ENCODE assay signal across 27 cellular contexts in the genomic region with DNA sequence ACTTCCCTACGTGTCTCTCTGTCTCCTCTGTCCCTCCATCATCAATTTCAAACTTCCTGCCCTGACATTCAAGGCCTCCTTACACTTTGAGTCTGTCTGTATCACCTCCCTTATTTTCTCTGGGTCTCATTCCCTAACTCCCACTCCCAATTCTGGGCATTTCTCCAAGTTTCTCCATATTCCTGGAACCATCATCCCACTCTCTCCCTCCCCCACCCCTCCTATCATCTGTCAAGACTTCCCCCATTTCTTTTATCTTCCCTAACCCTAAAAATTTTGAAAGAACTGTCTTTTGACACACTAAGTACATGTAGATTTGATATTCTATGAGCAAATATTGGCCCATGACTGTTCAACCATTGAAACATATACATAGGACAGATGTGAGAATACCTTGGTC.
"Had no signal": no experiment of that assay in that cellular context is flagged by ENCODE, and none has a peak within 500 bp of the region (broad histone marks: within the 10 kb centered on the region; RNA-seq: fewer than 3 reads in every experiment).

No MANE protein-coding gene starts in this region.

- H3K4me3 ChIP-seq: MG63, Peyer's patch, SJCRH30 had no signal

- H3K27ac ChIP-seq: Peyer's patch, RWPE1, SJCRH30, VCaP had no signal

- H3K9me3 ChIP-seq: MG63, Peyer's patch, SJCRH30, SK-N-SH had no signal

- H3K36me3 ChIP-seq: MG63, Peyer's patch, SJCRH30 had no signal

- H3K4me1 ChIP-seq: Peyer's patch, SJCRH30 had no signal

- H3K27me3 ChIP-seq: MG63, Peyer's patch had no signal

- DNase-seq: activated CD4-positive, alpha-beta memory T cell treated with anti-CD3 and anti-CD28 coated beads, Interleukin-2, amount 10 ng/mL, durations not matched to agents 7 days and 5 days; activated CD4-positive, alpha-beta T cell treated with anti-CD3 and anti-CD28 coated beads, Interleukin-2, amount 10 ng/mL, durations not matched to agents 7 days and 5 days; activated CD4-positive, CD25-positive, alpha-beta regulatory T cell; activated CD8-positive, alpha-beta memory T cell treated with anti-CD3 and anti-CD28 coated beads, Interleukin-2, amount 50 U/mL, for 4 hours; activated gamma-delta T cell treated with Interleukin-2 at 50 U/mL for 16 hours; activated naive CD4-positive, alpha-beta T cell treated with anti-CD3 and anti-CD28 coated beads, Interleukin-2, amount 10 ng/mL, durations not matched to agents 7 days and 5 days; activated naive CD8-positive, alpha-beta T cell treated with anti-CD3 and anti-CD28 coated beads for 36 hours; activated T-cell treated with anti-CD3 and anti-CD28 coated beads, Interleukin-2, amount 50 U/mL, for 72 hours; anterior cingulate cortex; cerebellar nuclear complex; KG1; MG63; NCI-H1048; NCI-H146; NCI-H187 treated with DMSO at 0.1 percent for 48 hours; NCI-H2081 treated with DMSO at 0.1 percent for 48 hours; NCI-H2171 treated with DMSO at 0.1 percent for 48 hours; NCI-H226; NCI-H526; Peyer's patch; Right ventricle myocardium superior; SJCRH30; SK-N-SH; T-helper 17 cell; T-helper 9 cell had no signal
